ENCODE assay signal across 24 cellular contexts in the genomic region with DNA sequence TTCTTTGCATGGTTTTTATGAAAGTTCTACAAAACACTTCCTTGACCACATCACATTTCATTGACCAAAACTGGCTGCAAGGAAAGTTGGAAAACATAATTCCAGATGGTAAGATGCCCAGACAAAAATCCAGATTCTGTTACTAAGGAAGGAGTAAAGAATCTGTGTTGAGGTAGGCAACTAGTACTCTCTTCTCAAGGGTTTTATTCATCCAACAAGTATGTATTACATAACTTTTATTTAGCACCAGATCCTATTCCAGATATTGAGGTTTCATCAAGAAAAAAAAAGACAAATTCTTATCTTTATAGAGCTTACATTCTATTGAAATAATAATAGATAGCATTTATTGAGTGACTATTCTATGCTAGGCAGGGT. TPM values are rescaled to one million over a fixed set of nuclear protein-coding genes. Genes with fewer than 3 reads are reported as not detected.
DNase-seq lines count a peak whose midpoint lies in the region; ATAC-seq and TF ChIP-seq lines count a peak whose summit lies in the region.
"Had no signal": no experiment of that assay in that cellular context is flagged by ENCODE, and none has a peak within 500 bp of the region (broad histone marks: within the 10 kb centered on the region; RNA-seq: fewer than 3 reads in every experiment).

No MANE protein-coding gene starts in this region.

- no peaks in the 10 kb centered on the region for H3K9me2 ChIP-seq in PC-9 (ENCODE audit: insufficient read depth)
- H3K9me2 ChIP-seq: SK-N-SH had no signal

- BruUV-seq in PC-9 (replicated peaks; lab: Mats Ljungman, UMichigan), result no TSS peak

- POLR2A ChIA-PET in BJ (lab: Charles Lee), result interaction anchor here (0.6 to 0.7 kb wide), 4 partner anchors 51 to 193 kb away, joined by 3 read pairs; no protein-coding TSS in a partner anchor
- POLR2A ChIA-PET in PC-9 (lab: Charles Lee; ENCODE audit: unreplicated experiment), result no interaction called here

- H3F3A ChIP-seq in PC-9 (ENCODE audit: insufficient read depth, low read depth), result peaks cover 39% of the 10 kb centered on the region

- no peaks in the 10 kb centered on the region for H3K79me2 ChIP-seq in PC-9 (ENCODE audit: low read depth)

- H3K4me2 ChIP-seq in PC-9, result peak overlapping the region; percentile 62
- H3K4me2 ChIP-seq: SK-N-SH had no signal

- ATAC-seq in left cardiac atrium, result no peak

- no peak overlapping the region for H2AFZ ChIP-seq in PC-9

- peak; percentile 60 for DNase-seq in BJ (ENCODE audit: low read depth)
- peak in 1 of 2 experiments; percentile 55 for DNase-seq in PC-9
- no peak for DNase-seq in epithelial cell of prostate (ENCODE audit: low read depth, low spot score)
- no peak for DNase-seq in spleen
- no peak for DNase-seq in left cardiac atrium
- no peak for DNase-seq in GM10266 (ENCODE audit: extremely low spot score)
- DNase-seq in kidney tubule cell (ENCODE audit: low spot score), result no peak
- DNase-seq: BE2C, Calu3, DMS79 treated with DMSO at 0.1 percent for 48 hours, NCI-H1048, NCI-H1417 treated with DMSO at 0.1 percent for 48 hours, NCI-H1694 treated with DMSO at 0.1 percent for 48 hours, NCI-H2081, NCI-H2227 treated with DMSO at 0.1 percent for 48 hours, NCI-H526 treated with DMSO at 0.1 percent for 48 hours, Peyer's patch, SIG-M5, SK-N-SH, SW 1271 had no signal

- H4K20me1 ChIP-seq in PC-9 (ENCODE audit: insufficient read depth), result no peaks in the 10 kb centered on the region

- H3K4me3 ChIP-seq in BJ (ENCODE audit: low read depth, low read length), result no peak overlapping the region
- no peak overlapping the region for H3K4me3 ChIP-seq in PC-9
- no peak overlapping the region for H3K4me3 ChIP-seq in spleen
- H3K4me3 ChIP-seq: Peyer's patch had no signal

- H3K27ac ChIP-seq in PC-9 (peak overlapping the region; percentile 82), epithelial cell of prostate (peak overlapping the region; percentile 84), spleen (peak overlapping the region in 6 of 8 donors; percentile 15 to 83 (median 72))
- H3K27ac ChIP-seq: HL-60, Peyer's patch had no signal

- TF ChIP-seq CTCF in BJ (IDR thresholded peaks at IDR 0.05; ENCODE audit: insufficient read depth, low read depth, low read length) (no peak), PC-9 (conservative IDR thresholded peaks at IDR 0.05) (no peak), spleen (IDR thresholded peaks at IDR 0.05 in 8 of 11, conservative IDR thresholded peaks at IDR 0.05 in 3 of 11) (no peak), GM10266 (IDR thresholded peaks at IDR 0.05; ENCODE audit: control insufficient read depth, insufficient read depth, low read depth, missing control alignments) (no peak)

- intact Hi-C loops in PC-9 (cut with micrococcal nuclease; ENCODE audit: unreplicated experiment) (loop anchor here (2.0 kb wide), 1 partner anchor 187 kb away; no protein-coding TSS in a partner anchor), spleen (cut with DNase I; ENCODE audit: low total_unique reads) (no loop called here), left cardiac atrium (cut with DNase I) (no loop called here)

- no peaks in the 10 kb centered on the region for H3K36me3 ChIP-seq in BJ (ENCODE audit: control insufficient read depth, insufficient read depth, low read length)
- no peaks in the 10 kb centered on the region for H3K36me3 ChIP-seq in PC-9 (ENCODE audit: low read depth)
- no peaks in the 10 kb centered on the region for H3K36me3 ChIP-seq in spleen
- H3K36me3 ChIP-seq: BE2C, Peyer's patch had no signal

- H3K4me1 ChIP-seq in PC-9 (replicated peaks; ENCODE audit: insufficient read depth), result peaks cover 64% of the 10 kb centered on the region
- H3K4me1 ChIP-seq in spleen, result peaks cover 0 to 26% (median 4%) of the 10 kb centered on the region in 6 donors
- H3K4me1 ChIP-seq: BE2C, Peyer's patch had no signal

- H3K27me3 ChIP-seq in BJ (ENCODE audit: control insufficient read depth, insufficient read depth, low read length) (no peaks in the 10 kb centered on the region), PC-9 (ENCODE audit: insufficient read depth, low read depth) (no peaks in the 10 kb centered on the region), spleen (replicated peaks in 1 of 7) (no peaks in the 10 kb centered on the region)
- H3K27me3 ChIP-seq: BE2C, Peyer's patch had no signal

- TF ChIP-seq POLR2A in spleen (IDR thresholded peaks at IDR 0.05), result no peak

- H3K9me3 ChIP-seq in PC-9 (ENCODE audit: insufficient read depth, low read depth) (no peaks in the 10 kb centered on the region), spleen (no peaks in the 10 kb centered on the region)
- H3K9me3 ChIP-seq: BE2C, Peyer's patch, SK-N-SH had no signal

- CTCF ChIA-PET in BJ (lab: Yijun Ruan, JAX) (interaction anchor here (0.6 kb wide), 1 partner anchor 188 kb away, joined by 4 read pairs; no protein-coding TSS in a partner anchor), PC-9 (lab: Charles Lee) (no interaction called here)

RNA-seq across cellular contexts. Expression of gene UGCG, which starts 43.2 kb away (rescaled TPM):
- 34.3 and 79.4 TPM in 2 replicates for polyA plus RNA-seq in BJ (2011; rRNA removed)
- polyA minus RNA-seq in BJ (2011; rRNA and poly(A)+ RNA removed), result 47.3 and 63.8 TPM in 2 replicates
- 79.8 and 88.7 TPM in 2 replicates for total RNA-seq in PC-9 (2021)
- total RNA-seq in spleen, result 100 to 1,000 TPM in 3 of 7 donors, 10 to 100 TPM in 4; 62.8 to 178 (median 100.0) TPM
- 10 to 100 TPM; 18.1 to 23.8 (median 20.7) TPM for polyA plus RNA-seq in spleen
- 10 to 100 TPM; 12.7 to 21.1 TPM for total RNA-seq in left cardiac atrium

RNA-seq across cellular contexts. Expression of gene SHOC1, which starts 58.7 kb away (rescaled TPM):
- polyA plus RNA-seq in BJ (2011; rRNA removed) (not detected in 2 replicates), spleen (not detected)
- polyA minus RNA-seq in BJ (2011; rRNA and poly(A)+ RNA removed), result not detected in 2 replicates
- total RNA-seq in PC-9 (2021) (0.20 TPM in 1 of 2 replicates, not detected in the other), spleen (under 1 TPM in 1 of 7 donors, not detected in 6; 0.07 TPM), left cardiac atrium (not detected)
- total RNA-seq: Calu3, H1, NCI-H460, OCI-LY7, Peyer's patch had no signal
- polyA plus RNA-seq: H1, SK-N-SH had no signal
